11 cellular contexts compared by ENCODE assay signal in the genomic region with DNA sequence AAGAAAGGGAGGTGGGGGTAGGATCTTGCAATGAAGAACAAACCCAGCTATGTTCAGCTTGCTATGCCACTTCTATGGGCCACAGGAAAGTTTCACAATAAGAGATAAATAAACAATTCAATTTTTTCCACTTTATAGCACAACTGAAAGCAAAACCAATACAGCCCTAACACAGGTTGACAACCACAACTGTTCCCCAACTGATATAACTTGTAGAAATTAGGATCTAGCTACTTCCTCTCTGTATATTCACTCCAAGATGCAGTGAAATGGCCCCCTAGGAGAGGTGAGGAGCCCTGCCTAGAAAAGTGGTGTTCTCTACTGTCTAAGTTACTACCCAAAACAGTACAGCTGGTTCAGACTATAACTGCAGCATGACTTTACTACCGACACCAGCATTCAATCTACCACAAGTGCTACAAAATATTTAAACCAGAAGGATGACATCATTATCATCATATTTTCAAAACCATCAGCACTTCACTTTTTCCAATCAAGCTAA.
DNase-seq lines count a peak whose midpoint lies in the region; ATAC-seq, FAIRE-seq and TF ChIP-seq lines count a peak whose summit lies in the region.
"Had no signal": no experiment of that assay in that cellular context is flagged by ENCODE, and none has a peak within 500 bp of the region (broad histone marks: within the 10 kb centered on the region; RNA-seq: fewer than 3 reads in every experiment).

No MANE protein-coding gene starts in this region.

- peak overlapping the region; percentile 87 for H3K27ac Mint-ChIP-seq in T-helper 2 cell treated with Interferon-gamma antibody and Interleukin-4, amounts not matched to agents 5 μg/mL and 100 μg/mL, for 36 hours

- ATAC-seq in HG02870 (IDR thresholded peaks at IDR 0.05; ENCODE audit: unreplicated experiment) (peak; percentile 37), mucosa of descending colon (peak; percentile 52), GM18519 (IDR thresholded peaks at IDR 0.05; ENCODE audit: low FRiP score, unreplicated experiment) (no peak)
- ATAC-seq: sciatic nerve had no signal

- no peak for TF ChIP-seq CTCF in mucosa of descending colon (IDR thresholded peaks at IDR 0.05)

- H3K9me3 ChIP-seq in mucosa of descending colon = no peaks in the 10 kb centered on the region

- H3K36me3 ChIP-seq in mucosa of descending colon (ENCODE audit: low read depth) = no peaks in the 10 kb centered on the region

- H3K36me3 Mint-ChIP-seq in T-helper 2 cell treated with Interferon-gamma antibody and Interleukin-4, amounts not matched to agents 5 μg/mL and 100 μg/mL, for 36 hours (ENCODE audit: low read depth) = peaks cover 1% of the 10 kb centered on the region

- no peaks in the 10 kb centered on the region for H3K27me3 Mint-ChIP-seq in T-helper 2 cell treated with Interferon-gamma antibody and Interleukin-4, amounts not matched to agents 5 μg/mL and 100 μg/mL, for 36 hours (ENCODE audit: low read depth)

- H3K4me3 ChIP-seq in mucosa of descending colon = no peak overlapping the region

- peaks cover 56% of the 10 kb centered on the region for H3K4me1 Mint-ChIP-seq in T-helper 2 cell treated with Interferon-gamma antibody and Interleukin-4, amounts not matched to agents 5 μg/mL and 100 μg/mL, for 36 hours (ENCODE audit: low read depth)

- H3K4me3 Mint-ChIP-seq in T-helper 2 cell treated with Interferon-gamma antibody and Interleukin-4, amounts not matched to agents 5 μg/mL and 100 μg/mL, for 36 hours = peak overlapping the region; percentile 44

- DNase-seq in GM18507 (ENCODE audit: extremely low spot score, insufficient read length, low read depth) (no peak), mucosa of descending colon (no peak), DMS53 (lab: John Stamatoyannopoulos, UW) (no peak), NCI-H1092 treated with DMSO at 0.1 percent for 48 hours (lab: John Stamatoyannopoulos, UW) (no peak), DMS53 treated with DMSO at 0.1 percent for 48 hours (lab: John Stamatoyannopoulos, UW; ENCODE audit: unreplicated experiment) (no peak)
- DNase-seq in T-helper 2 cell treated with Interferon-gamma antibody and Interleukin-4, amounts not matched to agents 5 μg/mL and 100 μg/mL, for 36 hours (ENCODE audit: low spot score) = no peak
- DNase-seq: activated effector memory CD4-positive, alpha-beta T cell treated with Interleukin-2 at 50 U/mL for 16 hours; RPMI8226 had no signal

- peaks cover 10% of the 10 kb centered on the region for H3K4me1 ChIP-seq in mucosa of descending colon (ENCODE audit: low read depth)

- no peaks in the 10 kb centered on the region for H3K9me3 Mint-ChIP-seq in T-helper 2 cell treated with Interferon-gamma antibody and Interleukin-4, amounts not matched to agents 5 μg/mL and 100 μg/mL, for 36 hours

- FAIRE-seq in GM18507 (lab: Jason Lieb, UNC) = peak; percentile 81

- intact Hi-C loops in mucosa of descending colon (cut with DNase I, micrococcal nuclease) = no loop called here
